In genomic region chr12:9951026-9951652, GRCh38 we compare ENCODE assay signal across 9 cellular contexts. TPM values are rescaled to one million over a fixed set of nuclear protein-coding genes. Genes with fewer than 3 reads are reported as not detected.
DNase-seq lines count a peak whose midpoint lies in the region; ATAC-seq and TF ChIP-seq lines count a peak whose summit lies in the region.
"Had no signal": no experiment of that assay in that cellular context is flagged by ENCODE, and none has a peak within 500 bp of the region (broad histone marks: within the 10 kb centered on the region; RNA-seq: fewer than 3 reads in every experiment).

No MANE protein-coding gene starts in this region.

- H3K36me3 ChIP-seq in heart left ventricle, result no peaks in the 10 kb centered on the region

- H3K4me3 ChIP-seq in heart left ventricle, result no peak overlapping the region

- H3K9me3 Mint-ChIP-seq in activated T-helper 1 cell treated with anti-CD3 and anti-CD28 coated beads, Interleukin-12 subunit alpha, Interleukin-12 subunit beta, Interleukin-2, Interleukin-4 antibody, amounts not matched to agents 30 ng/mL and 10 ng/mL and 1 ng/mL, durations not matched to agents 14 hours and 24 hours and 36 hours, result no peaks in the 10 kb centered on the region

- peaks cover 0 to 33% (median 0%) of the 10 kb centered on the region in 12 donors for H3K4me1 ChIP-seq in heart left ventricle

- intact Hi-C loops in activated T-helper 1 cell treated with anti-CD3 and anti-CD28 coated beads, Interleukin-12 subunit alpha, Interleukin-12 subunit beta, Interleukin-2, Interleukin-4 antibody, amounts not matched to agents 30 ng/mL and 10 ng/mL and 1 ng/mL, durations not matched to agents 14 hours and 24 hours and 36 hours (cut with micrococcal nuclease), result no loop called here
- intact Hi-C loops in heart left ventricle (cut with DNase I), result no loop called here

- WGBS in heart left ventricle, 4 donors, result 73 to 83% (median 82%) methylated on average over 5 of the region's 5 CpGs

- H3K4me3 Mint-ChIP-seq in activated T-helper 1 cell treated with anti-CD3 and anti-CD28 coated beads, Interleukin-12 subunit alpha, Interleukin-12 subunit beta, Interleukin-2, Interleukin-4 antibody, amounts not matched to agents 30 ng/mL and 10 ng/mL and 1 ng/mL, durations not matched to agents 14 hours and 24 hours and 36 hours, result peak overlapping the region; percentile 58

- no peaks in the 10 kb centered on the region for H3K9me3 ChIP-seq in heart left ventricle

- H3K4me1 Mint-ChIP-seq in activated T-helper 1 cell treated with anti-CD3 and anti-CD28 coated beads, Interleukin-12 subunit alpha, Interleukin-12 subunit beta, Interleukin-2, Interleukin-4 antibody, amounts not matched to agents 30 ng/mL and 10 ng/mL and 1 ng/mL, durations not matched to agents 14 hours and 24 hours and 36 hours (ENCODE audit: low read depth), result peaks cover 54% of the 10 kb centered on the region

- no peaks in the 10 kb centered on the region for H3K36me3 Mint-ChIP-seq in activated T-helper 1 cell treated with anti-CD3 and anti-CD28 coated beads, Interleukin-12 subunit alpha, Interleukin-12 subunit beta, Interleukin-2, Interleukin-4 antibody, amounts not matched to agents 30 ng/mL and 10 ng/mL and 1 ng/mL, durations not matched to agents 14 hours and 24 hours and 36 hours (ENCODE audit: low read depth)

- ATAC-seq in GM18907 (IDR thresholded peaks at IDR 0.05; ENCODE audit: unreplicated experiment), result peak; percentile 57
- ATAC-seq in heart left ventricle, result no peak

- no peaks in the 10 kb centered on the region for H3K27me3 Mint-ChIP-seq in activated T-helper 1 cell treated with anti-CD3 and anti-CD28 coated beads, Interleukin-12 subunit alpha, Interleukin-12 subunit beta, Interleukin-2, Interleukin-4 antibody, amounts not matched to agents 30 ng/mL and 10 ng/mL and 1 ng/mL, durations not matched to agents 14 hours and 24 hours and 36 hours (ENCODE audit: insufficient read depth)

- peak overlapping the region in 1 of 12 donors; percentile 44 for H3K27ac ChIP-seq in heart left ventricle

- TF ChIP-seq CTCF in heart left ventricle (IDR thresholded peaks at IDR 0.05), result no peak

- peak overlapping the region; percentile 70 for H3K27ac Mint-ChIP-seq in activated T-helper 1 cell treated with anti-CD3 and anti-CD28 coated beads, Interleukin-12 subunit alpha, Interleukin-12 subunit beta, Interleukin-2, Interleukin-4 antibody, amounts not matched to agents 30 ng/mL and 10 ng/mL and 1 ng/mL, durations not matched to agents 14 hours and 24 hours and 36 hours

- peaks cover 0 to 3% (median 0%) of the 10 kb centered on the region in 9 donors for H3K27me3 ChIP-seq in heart left ventricle

- no peak for TF ChIP-seq POLR2A in heart left ventricle (IDR thresholded peaks at IDR 0.05)

- peak; percentile 88 for DNase-seq in MV-4-11 (lab: John Stamatoyannopoulos, UW)
- peak; percentile 42 for DNase-seq in activated T-helper 1 cell treated with anti-CD3 and anti-CD28 coated beads, Interleukin-12 subunit alpha, Interleukin-12 subunit beta, Interleukin-2, Interleukin-4 antibody, amounts not matched to agents 30 ng/mL and 10 ng/mL and 1 ng/mL, durations not matched to agents 14 hours and 24 hours and 36 hours (ENCODE audit: low spot score)
- DNase-seq in stimulated activated CD8-positive, alpha-beta memory T cell treated with anti-CD3 and anti-CD28 coated beads, Interleukin-2, amount 100 ng/mL, for 48 hours (ENCODE audit: low read depth in 2 of 2), result peak; percentile 1 to 4
- no peak for DNase-seq in heart left ventricle
- DNase-seq in SK-N-DZ (ENCODE audit: low spot score), result no peak
- DNase-seq in NCI-H2171 treated with DMSO at 0.1 percent for 48 hours (lab: John Stamatoyannopoulos, UW), result no peak
- DNase-seq in HuH-7.5 (ENCODE audit: low spot score), result no peak
- DNase-seq: occipital lobe had no signal

RNA-seq across cellular contexts. Expression of gene CLEC2A, which starts 19.0 kb away (rescaled TPM):
- not detected in 2 replicates for total RNA-seq in activated T-helper 1 cell treated with anti-CD3 and anti-CD28 coated beads, Interleukin-12 subunit alpha, Interleukin-12 subunit beta, Interleukin-2, Interleukin-4 antibody, amounts not matched to agents 30 ng/mL and 10 ng/mL and 1 ng/mL, durations not matched to agents 14 hours and 24 hours and 36 hours
- not detected for total RNA-seq in heart left ventricle
- polyA plus RNA-seq in heart left ventricle, result not detected
- not detected in 2 replicates for polyA plus RNA-seq in SK-N-DZ (2014; cell fraction: cytosol; rRNA removed)
- polyA plus RNA-seq in SK-N-DZ (2014; cell fraction: nucleus; rRNA removed), result not detected in 2 replicates
- total RNA-seq: occipital lobe had no signal

RNA-seq across cellular contexts. Expression of gene CLEC12A, which starts 20.1 kb away (rescaled TPM):
- not detected in 2 replicates for total RNA-seq in activated T-helper 1 cell treated with anti-CD3 and anti-CD28 coated beads, Interleukin-12 subunit alpha, Interleukin-12 subunit beta, Interleukin-2, Interleukin-4 antibody, amounts not matched to agents 30 ng/mL and 10 ng/mL and 1 ng/mL, durations not matched to agents 14 hours and 24 hours and 36 hours
- 10 to 100 TPM in 2 of 9 donors, 1 to 10 TPM in 2, under 1 TPM in 3, not detected in 2; 0.20 to 16.8 (median 1.3) TPM for total RNA-seq in heart left ventricle
- 1 to 10 TPM in 1 of 2 donors, under 1 TPM in 1; 0.27 to 1.1 TPM for polyA plus RNA-seq in heart left ventricle
- polyA plus RNA-seq in SK-N-DZ (2014; cell fraction: cytosol; rRNA removed), result not detected in 2 replicates
- not detected in 2 replicates for polyA plus RNA-seq in SK-N-DZ (2014; cell fraction: nucleus; rRNA removed)
- total RNA-seq: occipital lobe had no signal

RNA-seq across cellular contexts. Expression of gene CLEC1B, which starts 47.8 kb away (rescaled TPM):
- not detected in 2 replicates for total RNA-seq in activated T-helper 1 cell treated with anti-CD3 and anti-CD28 coated beads, Interleukin-12 subunit alpha, Interleukin-12 subunit beta, Interleukin-2, Interleukin-4 antibody, amounts not matched to agents 30 ng/mL and 10 ng/mL and 1 ng/mL, durations not matched to agents 14 hours and 24 hours and 36 hours
- not detected for total RNA-seq in heart left ventricle
- polyA plus RNA-seq in heart left ventricle, result not detected
- not detected in 2 replicates for polyA plus RNA-seq in SK-N-DZ (2014; cell fraction: cytosol; rRNA removed)
- polyA plus RNA-seq in SK-N-DZ (2014; cell fraction: nucleus; rRNA removed), result not detected in 2 replicates
- total RNA-seq: occipital lobe had no signal

RNA-seq across cellular contexts. Expression of gene CLEC12B, which starts 59.3 kb away (rescaled TPM):
- total RNA-seq in activated T-helper 1 cell treated with anti-CD3 and anti-CD28 coated beads, Interleukin-12 subunit alpha, Interleukin-12 subunit beta, Interleukin-2, Interleukin-4 antibody, amounts not matched to agents 30 ng/mL and 10 ng/mL and 1 ng/mL, durations not matched to agents 14 hours and 24 hours and 36 hours, result not detected in 2 replicates
- under 1 TPM in 2 of 9 donors, not detected in 7; 0.43 to 0.59 TPM for total RNA-seq in heart left ventricle
- not detected for polyA plus RNA-seq in heart left ventricle
- polyA plus RNA-seq in SK-N-DZ (2014; cell fraction: cytosol; rRNA removed), result not detected in 2 replicates
- polyA plus RNA-seq in SK-N-DZ (2014; cell fraction: nucleus; rRNA removed), result not detected in 2 replicates
- total RNA-seq: occipital lobe had no signal

Comparison
In these comparisons a context has a peak if more than half of its experiments do, and no peak if none do; other contexts are left out.
1. DNase-seq: peak in MV-4-11 (single experiment), activated T-helper 1 cell treated with anti-CD3 and anti-CD28 coated beads, Interleukin-12 subunit alpha, Interleukin-12 subunit beta, Interleukin-2, Interleukin-4 antibody, amounts not matched to agents 30 ng/mL and 10 ng/mL and 1 ng/mL, durations not matched to agents 14 hours and 24 hours and 36 hours (single experiment) and stimulated activated CD8-positive, alpha-beta memory T cell treated with anti-CD3 and anti-CD28 coated beads, Interleukin-2, amount 100 ng/mL, for 48 hours (2 of 2); none in heart left ventricle (0 of 5), SK-N-DZ (single experiment), NCI-H2171 treated with DMSO at 0.1 percent for 48 hours (single experiment) and HuH-7.5 (single experiment).